ENCODE assay signal across 22 cellular contexts in the genomic region with DNA sequence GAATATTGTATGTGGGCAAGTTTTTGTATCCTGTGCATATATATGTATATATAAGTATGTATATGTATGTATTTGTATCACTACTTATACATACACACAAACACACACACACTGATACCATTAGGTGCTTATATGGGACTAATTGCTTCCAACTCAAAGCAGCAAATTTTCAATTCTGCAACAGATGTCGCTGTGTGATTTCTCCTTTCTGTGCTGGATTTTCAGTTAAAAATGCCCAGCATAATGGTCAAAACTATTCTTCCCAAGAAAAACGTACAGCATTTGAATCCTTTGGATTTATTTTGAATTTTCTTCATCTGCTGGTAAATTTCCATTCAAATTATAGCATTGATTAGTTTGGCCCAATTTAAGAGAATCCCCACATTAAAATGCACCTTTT.
"Had no signal": no experiment of that assay in that cellular context is flagged by ENCODE, and none has a peak within 500 bp of the region (broad histone marks: within the 10 kb centered on the region; RNA-seq: fewer than 3 reads in every experiment).

No MANE protein-coding gene starts in this region.

- H3K4me3 Mint-ChIP-seq: activated CD4-positive, alpha-beta T cell treated with anti-CD3 and anti-CD28 coated beads, Interleukin-2, amount 10 ng/mL, durations not matched to agents 7 days and 5 days; endodermal cell; memory B cell; naive B cell; neural progenitor cell had no signal

- H3K27ac Mint-ChIP-seq: activated CD4-positive, alpha-beta T cell treated with anti-CD3 and anti-CD28 coated beads, Interleukin-2, amount 10 ng/mL, durations not matched to agents 7 days and 5 days; activated naive CD4-positive, alpha-beta T cell treated with anti-CD3 and anti-CD28 coated beads, Interleukin-2, amount 50 U/mL, for 72 hours; endodermal cell; memory B cell; naive B cell; neural progenitor cell had no signal

- H3K9me3 Mint-ChIP-seq: activated CD4-positive, alpha-beta T cell treated with anti-CD3 and anti-CD28 coated beads, Interleukin-2, amount 10 ng/mL, durations not matched to agents 7 days and 5 days; endodermal cell; memory B cell; neural progenitor cell had no signal

- H3K9ac ChIP-seq: neural progenitor cell had no signal

- DNase-seq: activated CD4-positive, alpha-beta T cell treated with anti-CD3 and anti-CD28 coated beads, Interleukin-2, amount 10 ng/mL, durations not matched to agents 7 days and 5 days; activated CD8-positive, alpha-beta memory T cell treated with anti-CD3 and anti-CD28 coated beads for 24 hours; activated CD8-positive, alpha-beta memory T cell treated with anti-CD3 and anti-CD28 coated beads, Interleukin-2, amount 50 U/mL, for 48 hours; activated gamma-delta T cell; endodermal cell; erythroblast; foreskin melanocyte; left ventricle myocardium inferior; naive B cell; psoas muscle; right cardiac atrium; stimulated activated naive CD8-positive, alpha-beta T cell treated with anti-CD3 and anti-CD28 coated beads, Interleukin-15, Interleukin-2, amounts not matched to agents 100 U/mL and 50 U/mL, for 24 hours; T-helper 1 cell; T1000; upper lobe of left lung had no signal

- H3K9me3 ChIP-seq: left ventricle myocardium inferior, psoas muscle, suprapubic skin, upper lobe of left lung had no signal

- H3K27me3 ChIP-seq: upper lobe of left lung had no signal

- H3K36me3 ChIP-seq: left ventricle myocardium inferior, neural progenitor cell, suprapubic skin, upper lobe of left lung had no signal

- H3K27ac ChIP-seq: left ventricle myocardium inferior, neural progenitor cell, psoas muscle, SK-N-MC, skin epidermis, suprapubic skin had no signal

- ATAC-seq: activated CD4-positive, CD25-positive, alpha-beta regulatory T cell treated with anti-CD3 and anti-CD28 coated beads, Interleukin-2, amount 50 U/mL, for 24 hours; activated naive CD4-positive, alpha-beta T cell treated with anti-CD3 and anti-CD28 coated beads, Interleukin-2, amount 50 U/mL, for 72 hours; psoas muscle; right cardiac atrium; stimulated activated naive CD8-positive, alpha-beta T cell treated with anti-CD3 and anti-CD28 coated beads, Interleukin-15, Interleukin-2, amounts not matched to agents 100 U/mL and 50 U/mL, for 24 hours had no signal

- H3K36me3 Mint-ChIP-seq: memory B cell, naive B cell had no signal

- H2AFZ ChIP-seq: neural progenitor cell had no signal

- H3K4me3 ChIP-seq: neural progenitor cell, psoas muscle, SK-N-MC, skin epidermis, suprapubic skin had no signal
